19 cellular contexts compared by ENCODE assay signal in genomic region chrX:1909419-1910206, GRCh38.
"Had no signal": no experiment of that assay in that cellular context is flagged by ENCODE, and none has a peak within 500 bp of the region (broad histone marks: within the 10 kb centered on the region; RNA-seq: fewer than 3 reads in every experiment).

No MANE protein-coding gene starts in this region.

- H3K36me3 ChIP-seq: cardiac muscle cell, heart left ventricle, spleen had no signal

- H3K27ac ChIP-seq: cardiac muscle cell, heart left ventricle, psoas muscle, spleen had no signal

- DNase-seq: activated CD4-positive, alpha-beta T cell treated with anti-CD3 and anti-CD28 coated beads for 48 hours; activated CD8-positive, alpha-beta memory T cell treated with anti-CD3 and anti-CD28 coated beads, Interleukin-2, amount 50 U/mL, for 48 hours; activated CD8-positive, alpha-beta T cell treated with anti-CD3 and anti-CD28 coated beads, Interleukin-2, amount 10 ng/mL, durations not matched to agents 7 days and 5 days; activated naive CD4-positive, alpha-beta T cell treated with anti-CD3 and anti-CD28 coated beads, Interleukin-2, amount 10 ng/mL, durations not matched to agents 7 days and 5 days; foreskin melanocyte; heart left ventricle; mammary epithelial cell; mucosa of descending colon; natural killer cell; psoas muscle; spleen; stimulated activated CD4-positive, alpha-beta T cell treated with anti-CD3 and anti-CD28 coated beads, Interleukin-1b, Interleukin-23, amount 100 ng/mL, for 48 hours; substantia nigra; T-helper 9 cell; trophoblast cell had no signal

- H3K4me1 ChIP-seq: heart left ventricle, psoas muscle, spleen had no signal

- ATAC-seq: activated CD8-positive, alpha-beta T cell treated with anti-CD3 and anti-CD28 coated beads, Interleukin-2, amount 10 ng/mL, durations not matched to agents 7 days and 5 days; heart left ventricle; left lobe of liver; mucosa of descending colon; natural killer cell; psoas muscle; sciatic nerve; stimulated activated memory B cell treated with anti-CD40 and anti-IgM and Interleukin-4, amounts not matched to agents 10 μg/mL and 1 μg/mL and 100 μg/mL, for 72 hours had no signal

- H3K27me3 ChIP-seq: cardiac muscle cell had no signal

- H3K4me3 ChIP-seq: cardiac muscle cell, heart left ventricle, mucosa of descending colon, psoas muscle, spleen had no signal

- H3K9me3 ChIP-seq: mucosa of descending colon, psoas muscle had no signal
